9 cellular contexts compared by ENCODE assay signal in genomic region chr4:46993075-46994006, GRCh38. TPM values are rescaled to one million over a fixed set of nuclear protein-coding genes. Genes with fewer than 3 reads are reported as not detected.
DNase-seq lines count a peak whose midpoint lies in the region; ATAC-seq and TF ChIP-seq lines count a peak whose summit lies in the region.
"Had no signal": no experiment of that assay in that cellular context is flagged by ENCODE, and none has a peak within 500 bp of the region (broad histone marks: within the 10 kb centered on the region; RNA-seq: fewer than 3 reads in every experiment).

Gene GABRA4 (minus strand): TSS chr4:46993581. CDS start chr4:46993424, 157 bp downstream.

- no peak within 1 kb of the TSS for H3K4ac ChIP-seq in mesenchymal stem cell (ENCODE audit: low read depth in 1 of 2, low read length in 2 of 2)

- peak; percentile 22 for DNase-seq in A673 (ENCODE audit: low spot score)
- no peak for DNase-seq in colonic mucosa
- peak; percentile 31 for DNase-seq in mesenchymal stem cell
- no peak for DNase-seq in NCI-H1930 (lab: John Stamatoyannopoulos, UW)
- DNase-seq in MM.1S = no peak
- DNase-seq in HT-29 (ENCODE audit: low spot score) = no peak

- 3% methylated on average over 65 of the region's 67 CpGs for WGBS in mesenchymal stem cell

- H3K27me3 ChIP-seq in A673 (replicated peaks; ENCODE audit: insufficient read depth, low read depth, low read length, poor library complexity) = peaks cover 58% of the 10 kb centered on the region
- H3K27me3 ChIP-seq in colonic mucosa = peaks cover 14% of the 10 kb centered on the region
- peaks cover 45 to 53% of the 10 kb centered on the region in 2 experiments for H3K27me3 ChIP-seq in mesenchymal stem cell (ENCODE audit: control insufficient read depth in 1 of 2, insufficient read depth in 1 of 2, low read length in 2 of 2)
- no peaks in the 10 kb centered on the region for H3K27me3 ChIP-seq in MM.1S (replicated peaks; ENCODE audit: insufficient read depth, low read length)

- CTCF ChIA-PET in A673 (lab: Charles Lee) = interaction anchor here (0.9 kb wide), 1 partner anchor 49 kb away, joined by 13 read pairs; no protein-coding TSS in a partner anchor

- no peaks in the 10 kb centered on the region for H3K79me2 ChIP-seq in MM.1S (ENCODE audit: low read length)

- ATAC-seq in HG02870 (IDR thresholded peaks at IDR 0.05; ENCODE audit: unreplicated experiment) (peak; percentile 49), HG03460 (IDR thresholded peaks at IDR 0.05; ENCODE audit: unreplicated experiment) (no peak)

- H2AFZ ChIP-seq in mesenchymal stem cell (ENCODE audit: low read depth, low read length) (peak within 1 kb of the TSS; percentile 91), MM.1S (ENCODE audit: low read length) (no peak within 1 kb of the TSS)

- H3F3A ChIP-seq in MM.1S (ENCODE audit: insufficient read depth, low read length) = no peaks in the 10 kb centered on the region

- TF ChIP-seq CTCF in A673 (conservative IDR thresholded peaks at IDR 0.05; ENCODE audit: low read depth, low read length) (no peak), colonic mucosa (IDR thresholded peaks at IDR 0.05) (no peak), MM.1S (IDR thresholded peaks at IDR 0.05; ENCODE audit: low read length) (no peak)

- no peaks in the 10 kb centered on the region for H4K20me1 ChIP-seq in MM.1S (ENCODE audit: insufficient read depth, low read length)

- peak within 1 kb of the TSS; percentile 48 for H3K4me3 ChIP-seq in A673 (ENCODE audit: low read depth, low read length, poor library complexity, severe bottlenecking)
- H3K4me3 ChIP-seq in colonic mucosa = peak within 1 kb of the TSS; percentile 10
- peak within 1 kb of the TSS; percentile 58 to 60 for H3K4me3 ChIP-seq in mesenchymal stem cell (ENCODE audit: insufficient read depth in 1 of 2, low read depth in 1 of 2, low read length in 2 of 2)
- no peak within 1 kb of the TSS for H3K4me3 ChIP-seq in MM.1S (ENCODE audit: low read length)
- H3K4me3 ChIP-seq: SJSA1 had no signal

- H3K36me3 ChIP-seq in A673 (ENCODE audit: insufficient read depth, low read length, poor library complexity, severe bottlenecking) (no peaks in the 10 kb centered on the region), colonic mucosa (no peaks in the 10 kb centered on the region), mesenchymal stem cell (ENCODE audit: control insufficient read depth in 1 of 2, insufficient read depth in 2 of 2, low read depth in 1 of 2, low read length in 2 of 2) (no peaks in the 10 kb centered on the region), MM.1S (replicated peaks; ENCODE audit: insufficient read depth, low read length) (no peaks in the 10 kb centered on the region)
- H3K36me3 ChIP-seq: SJSA1 had no signal

- no peaks in the 10 kb centered on the region for H3K9me3 ChIP-seq in A673 (ENCODE audit: low read depth, low read length, poor library complexity, severe bottlenecking)
- H3K9me3 ChIP-seq in colonic mucosa = no peaks in the 10 kb centered on the region
- H3K9me3 ChIP-seq in mesenchymal stem cell (ENCODE audit: control insufficient read depth, low read length) = no peaks in the 10 kb centered on the region
- H3K9me3 ChIP-seq in MM.1S (replicated peaks; ENCODE audit: insufficient read depth, low read length) = no peaks in the 10 kb centered on the region
- H3K9me3 ChIP-seq: SJSA1 had no signal

- peak within 1 kb of the TSS; percentile 45 for H4K8ac ChIP-seq in mesenchymal stem cell (ENCODE audit: low read length)

- no peak within 1 kb of the TSS for H3K9ac ChIP-seq in colonic mucosa (ENCODE audit: low read depth in 2 of 2, low read length in 2 of 2)
- H3K9ac ChIP-seq in mesenchymal stem cell (ENCODE audit: low read length) = no peak within 1 kb of the TSS
- no peak within 1 kb of the TSS for H3K9ac ChIP-seq in MM.1S (ENCODE audit: low read length)

- H3K9me2 ChIP-seq in MM.1S (replicated peaks; ENCODE audit: insufficient read depth, low read length) = no peaks in the 10 kb centered on the region

- H2BK12ac ChIP-seq in mesenchymal stem cell (ENCODE audit: low read length in 2 of 2) = peak within 1 kb of the TSS in 1 of 2 experiments; percentile 39

- peak within 1 kb of the TSS in 1 of 2 experiments; percentile 89 for H3K23ac ChIP-seq in mesenchymal stem cell (ENCODE audit: low read length in 2 of 2)

- no peaks in the 10 kb centered on the region for H3K79me1 ChIP-seq in mesenchymal stem cell (replicated peaks; ENCODE audit: low read length, poor library complexity, severe bottlenecking)

- peak within 1 kb of the TSS; percentile 19 for H2BK15ac ChIP-seq in mesenchymal stem cell (ENCODE audit: low read depth, poor library complexity, severe bottlenecking)

- no peak within 1 kb of the TSS for H2AK5ac ChIP-seq in mesenchymal stem cell (ENCODE audit: low read length, severe bottlenecking)

- H3K18ac ChIP-seq in mesenchymal stem cell (ENCODE audit: low read depth in 1 of 2, low read length in 2 of 2) = peak within 1 kb of the TSS in 1 of 2 experiments; percentile 80

- H4K91ac ChIP-seq in mesenchymal stem cell (ENCODE audit: low read length) = no peak within 1 kb of the TSS

- peak within 1 kb of the TSS in 1 of 2 experiments; percentile 93 for H3K14ac ChIP-seq in mesenchymal stem cell (ENCODE audit: low read length in 2 of 2)

- intact Hi-C loops in A673 (cut with micrococcal nuclease; ENCODE audit: unreplicated experiment) (no loop called here), colonic mucosa (cut with DNase I) (no loop called here)

- BruUV-seq in A673 (replicated peaks; lab: Mats Ljungman, UMichigan) = no TSS peak

- no peak within 1 kb of the TSS for H2BK5ac ChIP-seq in mesenchymal stem cell (ENCODE audit: low read depth, low read length, poor library complexity, severe bottlenecking)

- H3K4me2 ChIP-seq in mesenchymal stem cell (ENCODE audit: low read length, poor library complexity, severe bottlenecking) = peak within 1 kb of the TSS; percentile 99
- H3K4me2 ChIP-seq in MM.1S (ENCODE audit: low read depth, low read length) = no peak within 1 kb of the TSS

- POLR2A ChIA-PET in A673 (lab: Charles Lee; ENCODE audit: low non-redundant PET) = no interaction called here

- H3K4me1 ChIP-seq in A673 (ENCODE audit: insufficient read depth, low read length, poor library complexity, severe bottlenecking) (no peaks in the 10 kb centered on the region), colonic mucosa (no peaks in the 10 kb centered on the region), mesenchymal stem cell (ENCODE audit: control insufficient read depth, insufficient read depth, low read depth, low read length) (peaks cover 14% of the 10 kb centered on the region), MM.1S (ENCODE audit: low read length) (no peaks in the 10 kb centered on the region)
- H3K4me1 ChIP-seq: SJSA1 had no signal

- H3K27ac ChIP-seq in A673 (ENCODE audit: low read depth, low read length, poor library complexity, severe bottlenecking) = no peak within 1 kb of the TSS
- no peak within 1 kb of the TSS for H3K27ac ChIP-seq in colonic mucosa
- H3K27ac ChIP-seq in mesenchymal stem cell (ENCODE audit: low read length, poor library complexity, severe bottlenecking) = no peak within 1 kb of the TSS
- H3K27ac ChIP-seq in MM.1S (ENCODE audit: low read length) = no peak within 1 kb of the TSS
- H3K27ac ChIP-seq: SJSA1 had no signal

- no peak within 1 kb of the TSS for H2BK120ac ChIP-seq in mesenchymal stem cell (ENCODE audit: low read depth, low read length)

RNA-seq across cellular contexts. Expression of gene GABRA4, which starts in this region (rescaled TPM):
- total RNA-seq in A673 (2021) (0.58 and 2.5 TPM in 2 replicates), colonic mucosa (under 1 TPM in 1 of 2 donors, not detected in 1; 0.08 TPM)
- polyA plus RNA-seq in mesenchymal stem cell (2013, experiment 1 of 2) = 0.06 TPM
- 0.11 TPM for polyA plus RNA-seq in mesenchymal stem cell (2013, experiment 2 of 2)
- not detected in 2 replicates for total RNA-seq in HT-29 (2014; rRNA removed; shearing (Covaris generic))
- total RNA-seq: SJSA1 had no signal

Comparison
In these comparisons a context has a peak if more than half of its experiments do, and no peak if none do; other contexts are left out.
1. DNase-seq: peak in A673 (single experiment) and mesenchymal stem cell (single experiment); none in colonic mucosa (single experiment), NCI-H1930 (0 of 2), MM.1S (single experiment) and HT-29 (single experiment).